18 cellular contexts compared by ENCODE assay signal in genomic region chr17:40645291-40645690, GRCh38. TPM values are rescaled to one million over a fixed set of nuclear protein-coding genes. Genes with fewer than 3 reads are reported as not detected.
DNase-seq lines count a peak whose midpoint lies in the region; ATAC-seq, FAIRE-seq and TF ChIP-seq lines count a peak whose summit lies in the region.
"Had no signal": no experiment of that assay in that cellular context is flagged by ENCODE, and none has a peak within 500 bp of the region (broad histone marks: within the 10 kb centered on the region; RNA-seq: fewer than 3 reads in every experiment).

No MANE protein-coding gene starts in this region.

- no peak overlapping the region for H2AFZ ChIP-seq in endothelial cell of umbilical vein (ENCODE audit: low read depth, low read length)

- no peak for TF ChIP-seq CTCF in endothelial cell of umbilical vein (IDR thresholded peaks at IDR 0.05; ENCODE audit: extremely low read depth in 1 of 2, insufficient read depth in 1 of 2, low read depth in 1 of 2, low read length in 2 of 2)
- TF ChIP-seq CTCF in RWPE1 (conservative IDR thresholded peaks at IDR 0.05; ENCODE audit: low read depth) = no peak

- intact Hi-C loops in endothelial cell of umbilical vein (cut with micrococcal nuclease) = loop anchor here (10.0 kb wide), 1 partner anchor 1020 kb away; no protein-coding TSS in a partner anchor

- no TSS peak for BruUV-seq in endothelial cell of umbilical vein (replicated peaks; lab: Mats Ljungman, UMichigan)

- POLR2A ChIA-PET in endothelial cell of umbilical vein (lab: Charles Lee) (interaction anchor here (0.7 kb wide), 1 partner anchor 63 kb away, joined by 3 read pairs; no protein-coding TSS in a partner anchor), RWPE1 (lab: Yijun Ruan, JAX; ENCODE audit: low non-redundant PET) (no interaction called here)

- H3K27me3 ChIP-seq in endothelial cell of umbilical vein (ENCODE audit: control insufficient read depth in 2 of 2, insufficient read depth in 2 of 2, low read length in 2 of 2) = no peaks in the 10 kb centered on the region
- H3K27me3 ChIP-seq: esophagus squamous epithelium, neutrophil, spleen had no signal

- peaks cover 54% of the 10 kb centered on the region for H3K4me1 Mint-ChIP-seq in activated T-cell treated with anti-CD3 and anti-CD28 coated beads, Interleukin-2, amount 50 U/mL, for 4 hours (ENCODE audit: low read depth)
- peaks cover 39% of the 10 kb centered on the region for H3K4me1 Mint-ChIP-seq in stimulated activated memory B cell treated with anti-CD40 and anti-IgM and Interleukin-4, amounts not matched to agents 10 μg/mL and 1 μg/mL and 100 μg/mL, for 72 hours

- dilution Hi-C loops in endothelial cell of umbilical vein (cut with MboI; ENCODE audit: extremely low pct_ligation_motif_present, low sequenced_read_pairs) = no loop called here

- peaks cover 2% of the 10 kb centered on the region for H4K20me1 ChIP-seq in endothelial cell of umbilical vein (replicated peaks; ENCODE audit: control insufficient read depth, extremely low read depth, insufficient read depth, low read length)

- H3K27me3 Mint-ChIP-seq in activated T-cell treated with anti-CD3 and anti-CD28 coated beads, Interleukin-2, amount 50 U/mL, for 4 hours (ENCODE audit: low read depth) = no peaks in the 10 kb centered on the region
- no peaks in the 10 kb centered on the region for H3K27me3 Mint-ChIP-seq in stimulated activated memory B cell treated with anti-CD40 and anti-IgM and Interleukin-4, amounts not matched to agents 10 μg/mL and 1 μg/mL and 100 μg/mL, for 72 hours

- 0 out of 2 replicates have a peak overlapping the region, but pooled peaks have one; percentile 33 for H3K27ac ChIP-seq in SK-N-MC
- H3K27ac ChIP-seq in endothelial cell of umbilical vein (ENCODE audit: insufficient read depth, low read depth, low read length) = no peak overlapping the region
- no peak overlapping the region for H3K27ac ChIP-seq in RWPE1
- H3K27ac ChIP-seq: esophagus squamous epithelium, neutrophil, spleen, thoracic aorta had no signal

- H3K4me3 ChIP-seq in SK-N-MC = peak overlapping the region; percentile 40
- no peak overlapping the region for H3K4me3 ChIP-seq in endothelial cell of umbilical vein (replicated peaks in 1 of 3; ENCODE audit: insufficient read depth in 1 of 3, low read depth in 1 of 3, low read length in 3 of 3)
- H3K4me3 ChIP-seq: esophagus squamous epithelium, K562, thoracic aorta had no signal

- H3K9ac ChIP-seq in SK-N-MC (ENCODE audit: insufficient read length) (peak overlapping the region; percentile 32), endothelial cell of umbilical vein (replicated peaks; ENCODE audit: extremely low read depth, insufficient read depth, low read length) (peak overlapping the region; percentile 10)

- H3K36me3 Mint-ChIP-seq in activated T-cell treated with anti-CD3 and anti-CD28 coated beads, Interleukin-2, amount 50 U/mL, for 4 hours (ENCODE audit: insufficient read depth) = peaks cover 33% of the 10 kb centered on the region
- H3K36me3 Mint-ChIP-seq in stimulated activated memory B cell treated with anti-CD40 and anti-IgM and Interleukin-4, amounts not matched to agents 10 μg/mL and 1 μg/mL and 100 μg/mL, for 72 hours = peaks cover 35% of the 10 kb centered on the region

- peak overlapping the region; percentile 17 for H3K27ac Mint-ChIP-seq in stimulated activated memory B cell treated with anti-CD40 and anti-IgM and Interleukin-4, amounts not matched to agents 10 μg/mL and 1 μg/mL and 100 μg/mL, for 72 hours

- no peaks in the 10 kb centered on the region for H3K9me3 Mint-ChIP-seq in activated T-cell treated with anti-CD3 and anti-CD28 coated beads, Interleukin-2, amount 50 U/mL, for 4 hours
- H3K9me3 Mint-ChIP-seq in stimulated activated memory B cell treated with anti-CD40 and anti-IgM and Interleukin-4, amounts not matched to agents 10 μg/mL and 1 μg/mL and 100 μg/mL, for 72 hours = no peaks in the 10 kb centered on the region

- peak overlapping the region; percentile 22 for H3K4me2 ChIP-seq in endothelial cell of umbilical vein (ENCODE audit: insufficient read depth, low read length)

- peaks cover 59% of the 10 kb centered on the region for H3K79me2 ChIP-seq in endothelial cell of umbilical vein (ENCODE audit: control insufficient read depth, insufficient read depth, low read length)

- DNase-seq in activated T-cell treated with anti-CD3 and anti-CD28 coated beads, Interleukin-2, amount 50 U/mL, for 4 hours = no peak
- no peak for DNase-seq in activated T-cell treated with anti-CD3 and anti-CD28 coated beads for 4 hours
- no peak for DNase-seq in SK-N-MC (ENCODE audit: low read depth, low spot score)
- DNase-seq in endothelial cell of umbilical vein (ENCODE audit: low read depth, low spot score) = no peak
- no peak for DNase-seq in RWPE1 (ENCODE audit: low spot score)
- DNase-seq in KG1 (lab: John Stamatoyannopoulos, UW) = no peak
- DNase-seq in DMS 273 (lab: John Stamatoyannopoulos, UW; ENCODE audit: unreplicated experiment) = no peak
- DNase-seq: activated CD4-positive, alpha-beta T cell treated with anti-CD3 and anti-CD28 coated beads, Interleukin-2, amount 50 U/mL, for 4 hours; esophagus squamous epithelium; left ventricle myocardium superior; spleen; T-helper 1 cell had no signal

- CTCF ChIA-PET in endothelial cell of umbilical vein (lab: Charles Lee) = interaction anchor here (1.0 to 1.3 kb wide), 4 partner anchors 8 to 25 kb away, joined by 3 to 4 read pairs (median 3); no protein-coding TSS in a partner anchor
- CTCF ChIA-PET in RWPE1 (lab: Yijun Ruan, JAX) = interaction anchor here (1.0 kb wide), 1 partner anchor 201 kb away, joined by 3 read pairs; no protein-coding TSS in a partner anchor

- ATAC-seq in activated T-cell treated with anti-CD3 and anti-CD28 coated beads, Interleukin-2, amount 50 U/mL, for 4 hours = no peak
- ATAC-seq in stimulated activated memory B cell treated with anti-CD40 and anti-IgM and Interleukin-4, amounts not matched to agents 10 μg/mL and 1 μg/mL and 100 μg/mL, for 72 hours = no peak
- ATAC-seq: K562, left ventricle myocardium superior had no signal

- TF ChIP-seq POLR2A in endothelial cell of umbilical vein (IDR thresholded peaks at IDR 0.05; ENCODE audit: low read depth, low read length) = no peak

- H3K9me3 ChIP-seq in SK-N-MC (ENCODE audit: low read depth, low read length) (no peaks in the 10 kb centered on the region), endothelial cell of umbilical vein (replicated peaks; ENCODE audit: control insufficient read depth, insufficient read depth, low read length) (no peaks in the 10 kb centered on the region)
- H3K9me3 ChIP-seq: esophagus squamous epithelium, neutrophil, spleen, thoracic aorta had no signal

- H3K36me3 ChIP-seq in SK-N-MC (ENCODE audit: insufficient read depth, low read length) (peaks cover 60% of the 10 kb centered on the region), endothelial cell of umbilical vein (ENCODE audit: control insufficient read depth in 2 of 2, extremely low read depth in 1 of 2, insufficient read depth in 2 of 2, low read length in 2 of 2) (peaks cover 5 to 27% of the 10 kb centered on the region in 2 experiments)

- peaks cover 2% of the 10 kb centered on the region for H3K9me1 ChIP-seq in endothelial cell of umbilical vein (replicated peaks; ENCODE audit: control insufficient read depth, extremely low read depth, insufficient read depth, low read length)

- peaks cover 22% of the 10 kb centered on the region for H3K4me1 ChIP-seq in endothelial cell of umbilical vein (ENCODE audit: control insufficient read depth, extremely low read depth, insufficient read depth, low read length)

- peak overlapping the region; percentile 58 for H3K4me3 Mint-ChIP-seq in activated T-cell treated with anti-CD3 and anti-CD28 coated beads, Interleukin-2, amount 50 U/mL, for 4 hours
- H3K4me3 Mint-ChIP-seq in stimulated activated memory B cell treated with anti-CD40 and anti-IgM and Interleukin-4, amounts not matched to agents 10 μg/mL and 1 μg/mL and 100 μg/mL, for 72 hours = peak overlapping the region; percentile 14

- no peak for FAIRE-seq in endothelial cell of umbilical vein (lab: Jason Lieb, UNC)

TF ChIP-seq in endothelial cell of umbilical vein, 7 proteins besides CTCF, POLR2A, EP300 and RAD21 (continues in another document):
- TF ChIP-seq POLR2AphosphoS5 (IDR thresholded peaks at IDR 0.05; ENCODE audit: insufficient read depth, low read depth, low read length) (no peak), FOS (IDR thresholded peaks at IDR 0.05; ENCODE audit: borderline replicate concordance, insufficient read depth, low read length) (no peak)

RNA-seq across cellular contexts. Expression of gene SMARCE1, which starts 2.3 kb away (rescaled TPM):
- total RNA-seq in activated T-cell treated with anti-CD3 and anti-CD28 coated beads, Interleukin-2, amount 50 U/mL, for 4 hours = 100 to 1,000 TPM; 105 to 117 (median 106) TPM
- total RNA-seq in endothelial cell of umbilical vein = 120 and 127 TPM in 2 replicates
- polyA plus RNA-seq in endothelial cell of umbilical vein = 21.5 and 28.4 TPM in 2 replicates
- polyA plus RNA-seq in endothelial cell of umbilical vein (2011; cell fraction: cytosol; rRNA removed) = 47.0 and 53.7 TPM in 2 replicates
- polyA plus RNA-seq in endothelial cell of umbilical vein (2011; cell fraction: nucleus; rRNA removed) = 48.1 and 64.9 TPM in 2 replicates
- 118 and 129 TPM in 2 replicates for polyA plus RNA-seq in endothelial cell of umbilical vein (2012)
- 47.0 and 59.7 TPM in 2 replicates for polyA minus RNA-seq in endothelial cell of umbilical vein
- polyA minus RNA-seq in endothelial cell of umbilical vein (2011; cell fraction: cytosol; rRNA and poly(A)+ RNA removed) = 13.9 TPM
- polyA minus RNA-seq in endothelial cell of umbilical vein (2011; cell fraction: nucleus; rRNA and poly(A)+ RNA removed) = 101 and 136 TPM in 2 replicates

RNA-seq across cellular contexts. Expression of gene KRT222, which starts 19.7 kb away (rescaled TPM):
- not detected for total RNA-seq in activated T-cell treated with anti-CD3 and anti-CD28 coated beads, Interleukin-2, amount 50 U/mL, for 4 hours
- total RNA-seq in endothelial cell of umbilical vein = not detected in 2 replicates
- not detected in 2 replicates for polyA plus RNA-seq in endothelial cell of umbilical vein
- polyA plus RNA-seq in endothelial cell of umbilical vein (2011; cell fraction: cytosol; rRNA removed) = not detected in 2 replicates
- polyA plus RNA-seq in endothelial cell of umbilical vein (2011; cell fraction: nucleus; rRNA removed) = not detected in 2 replicates
- not detected in 2 replicates for polyA plus RNA-seq in endothelial cell of umbilical vein (2012)
- polyA minus RNA-seq in endothelial cell of umbilical vein = not detected in 2 replicates
- not detected for polyA minus RNA-seq in endothelial cell of umbilical vein (2011; cell fraction: cytosol; rRNA and poly(A)+ RNA removed)
- polyA minus RNA-seq in endothelial cell of umbilical vein (2011; cell fraction: nucleus; rRNA and poly(A)+ RNA removed) = not detected in 2 replicates
- total RNA-seq: Daoy, left ventricle myocardium superior, NCI-H460 had no signal

RNA-seq across cellular contexts. Expression of gene KRT24, which starts 58.3 kb away (rescaled TPM):
- not detected for total RNA-seq in activated T-cell treated with anti-CD3 and anti-CD28 coated beads, Interleukin-2, amount 50 U/mL, for 4 hours
- total RNA-seq in endothelial cell of umbilical vein = not detected in 2 replicates
- not detected in 2 replicates for polyA plus RNA-seq in endothelial cell of umbilical vein
- polyA plus RNA-seq in endothelial cell of umbilical vein (2011; cell fraction: cytosol; rRNA removed) = not detected in 2 replicates
- polyA plus RNA-seq in endothelial cell of umbilical vein (2011; cell fraction: nucleus; rRNA removed) = not detected in 2 replicates
- polyA plus RNA-seq in endothelial cell of umbilical vein (2012) = not detected in 2 replicates
- not detected in 2 replicates for polyA minus RNA-seq in endothelial cell of umbilical vein
- not detected for polyA minus RNA-seq in endothelial cell of umbilical vein (2011; cell fraction: cytosol; rRNA and poly(A)+ RNA removed)
- polyA minus RNA-seq in endothelial cell of umbilical vein (2011; cell fraction: nucleus; rRNA and poly(A)+ RNA removed) = not detected in 2 replicates
- total RNA-seq: Daoy, K562, left ventricle myocardium superior, NCI-H460, spleen, thoracic aorta had no signal
- polyA plus RNA-seq: K562 had no signal
